Comparison of ENCODE assay signal across 14 cellular contexts in genomic region chr14:75431011-75431410, GRCh38. TPM values are rescaled to one million over a fixed set of nuclear protein-coding genes. Genes with fewer than 3 reads are reported as not detected.
A peak's percentile ranks its signal among the peaks of the same experiment; 100 is the strongest.
DNase-seq lines count a peak whose midpoint lies in the region; ATAC-seq and TF ChIP-seq lines count a peak whose summit lies in the region.
"Had no signal": no experiment of that assay in that cellular context is flagged by ENCODE, and none has a peak within 500 bp of the region (broad histone marks: within the 10 kb centered on the region; RNA-seq: fewer than 3 reads in every experiment).

No MANE protein-coding gene starts in this region.

- H3K4me3 Mint-ChIP-seq in HFFc6, result peak overlapping the region; percentile 87
- H3K4me3 Mint-ChIP-seq in brain, result peak overlapping the region; percentile 27 to 94 (median 78)

- H3K27ac ChIP-seq in muscle layer of duodenum (ENCODE audit: low read length) (no peak overlapping the region), thoracic aorta (peak overlapping the region in 1 of 2 donors; percentile 30)

- H3K4me3 ChIP-seq in muscle layer of duodenum (ENCODE audit: low read depth in 1 of 2, low read length in 2 of 2) (peak overlapping the region; percentile 18 to 78), thoracic aorta (peak overlapping the region; percentile 95)

- H3K4me1 ChIP-seq in muscle layer of duodenum (ENCODE audit: control insufficient read depth in 1 of 2, insufficient read depth in 2 of 2, low read length in 2 of 2) (peaks cover 21 to 72% of the 10 kb centered on the region in 2 donors), thoracic aorta (ENCODE audit: control insufficient read depth in 1 of 2, low read depth in 2 of 2) (peaks cover 23 to 40% of the 10 kb centered on the region in 2 donors)

- H3K36me3 Mint-ChIP-seq in HFFc6 (ENCODE audit: low read depth), result peaks cover 37% of the 10 kb centered on the region
- H3K36me3 Mint-ChIP-seq in brain, result peaks cover 29% of the 10 kb centered on the region
- H3K36me3 Mint-ChIP-seq: activated naive CD4-positive, alpha-beta T cell treated with anti-CD3 and anti-CD28 coated beads, Interleukin-2, amount 50 U/mL, for 72 hours had no signal

- peak overlapping the region; percentile 55; the same call in 1 of the 2 replicates for H3K27ac Mint-ChIP-seq in HFFc6
- H3K27ac Mint-ChIP-seq in brain, result peak overlapping the region; percentile 74 to 94 (median 87)
- H3K27ac Mint-ChIP-seq: activated naive CD4-positive, alpha-beta T cell treated with anti-CD3 and anti-CD28 coated beads, Interleukin-2, amount 50 U/mL, for 72 hours had no signal

- ATAC-seq in thoracic aorta (ENCODE audit: insufficient number of reproducible peaks, low FRiP score, low read depth), result no peak
- ATAC-seq in esophagus mucosa, result no peak
- no peak for ATAC-seq in GM21423 (IDR thresholded peaks at IDR 0.05; ENCODE audit: unreplicated experiment)
- ATAC-seq: activated CD4-positive, CD25-positive, alpha-beta regulatory T cell treated with anti-CD3 and anti-CD28 coated beads, Interleukin-2, amount 50 U/mL, for 24 hours; activated naive CD4-positive, alpha-beta T cell treated with anti-CD3 and anti-CD28 coated beads, Interleukin-2, amount 50 U/mL, for 72 hours; stimulated activated naive CD8-positive, alpha-beta T cell treated with anti-CD3 and anti-CD28 coated beads, Interleukin-15, Interleukin-2, amounts not matched to agents 100 U/mL and 50 U/mL, for 24 hours had no signal

- DNase-seq in HFFc6 (no peak), thoracic aorta (ENCODE audit: low spot score) (no peak), cerebellar nuclear complex (lab: John Stamatoyannopoulos, UW) (no peak), CD1c-positive myeloid dendritic cell (ENCODE audit: extremely low spot score) (no peak)
- DNase-seq: activated CD8-positive, alpha-beta memory T cell treated with anti-CD3 and anti-CD28 coated beads, Interleukin-2, amount 50 U/mL, for 48 hours; NCI-H2171 treated with DMSO at 0.1 percent for 48 hours; retina; stimulated activated naive CD8-positive, alpha-beta T cell treated with anti-CD3 and anti-CD28 coated beads, Interleukin-15, Interleukin-2, amounts not matched to agents 100 U/mL and 50 U/mL, for 24 hours had no signal

- H3K9me3 Mint-ChIP-seq in HFFc6, result no peaks in the 10 kb centered on the region
- H3K9me3 Mint-ChIP-seq in brain, result no peaks in the 10 kb centered on the region
- H3K9me3 Mint-ChIP-seq: activated naive CD4-positive, alpha-beta T cell treated with anti-CD3 and anti-CD28 coated beads, Interleukin-2, amount 50 U/mL, for 72 hours had no signal

- no peaks in the 10 kb centered on the region for H3K9me3 ChIP-seq in muscle layer of duodenum (ENCODE audit: control insufficient read depth in 1 of 2, low read length in 2 of 2)
- H3K9me3 ChIP-seq in thoracic aorta, result no peaks in the 10 kb centered on the region

- H3K36me3 ChIP-seq in muscle layer of duodenum (ENCODE audit: control insufficient read depth in 1 of 2, insufficient read depth in 2 of 2, low read length in 2 of 2) (peaks cover 5 to 10% of the 10 kb centered on the region in 2 donors), thoracic aorta (peaks cover 13% of the 10 kb centered on the region)

- TF ChIP-seq CTCF in HFFc6 (IDR thresholded peaks at IDR 0.05) (no peak), brain (conservative IDR thresholded peaks at IDR 0.05) (no peak), thoracic aorta (IDR thresholded peaks at IDR 0.05) (no peak)

- H3K27me3 ChIP-seq in muscle layer of duodenum (ENCODE audit: low read depth, low read length) (no peaks in the 10 kb centered on the region), thoracic aorta (replicated peaks; ENCODE audit: insufficient read depth) (no peaks in the 10 kb centered on the region)

- peaks cover 76% of the 10 kb centered on the region for H3K4me1 Mint-ChIP-seq in HFFc6 (ENCODE audit: low read depth)
- peaks cover 74% of the 10 kb centered on the region for H3K4me1 Mint-ChIP-seq in brain

- peaks cover 4% of the 10 kb centered on the region for H3K27me3 Mint-ChIP-seq in HFFc6 (ENCODE audit: insufficient read depth)
- H3K27me3 Mint-ChIP-seq in brain, result peaks cover 23% of the 10 kb centered on the region

RNA-seq across cellular contexts. Expression of gene JDP2, which starts 3.2 kb away (rescaled TPM):
- total RNA-seq in HFFc6 (2021; fragmentation: NEBNext Ultra II Directional; extraction: Animal tissue kit (Norgen Biotek cat#: 25700)), result 10 to 100 TPM; 48.0 to 67.8 (median 61.8) TPM
- polyA plus RNA-seq in brain (ENCODE audit: insufficient read depth, low read depth, low replicate concordance), result 12.2 TPM
- total RNA-seq in thoracic aorta (100 to 1,000 TPM in 1 of 2 donors, 10 to 100 TPM in 1; 81.8 to 100 TPM), esophagus mucosa (18.5 TPM)
